Comparison of ENCODE assay signal across 8 cellular contexts in genomic region chr3:171809513-171810277, GRCh38. TPM values are rescaled to one million over a fixed set of nuclear protein-coding genes. Genes with fewer than 3 reads are reported as not detected.
DNase-seq lines count a peak whose midpoint lies in the region; ATAC-seq and TF ChIP-seq lines count a peak whose summit lies in the region.

No MANE protein-coding gene starts in this region.

- peak overlapping the region; percentile 92 for H3K27ac Mint-ChIP-seq in osteocyte (ENCODE audit: unreplicated experiment)

- H3K4me1 Mint-ChIP-seq in osteocyte (ENCODE audit: unreplicated experiment) = peaks cover 71% of the 10 kb centered on the region

- ATAC-seq in GM19452 (IDR thresholded peaks at IDR 0.05; ENCODE audit: unreplicated experiment) = peak; percentile 54
- ATAC-seq in HG03520 (IDR thresholded peaks at IDR 0.05; ENCODE audit: unreplicated experiment) = peak; percentile 60

- peak overlapping the region; percentile 76 for H3K4me3 Mint-ChIP-seq in osteocyte (ENCODE audit: unreplicated experiment)

- no peaks in the 10 kb centered on the region for H3K9me3 Mint-ChIP-seq in osteocyte (ENCODE audit: unreplicated experiment)

- peak; percentile 47 for DNase-seq in DMS114 treated with DMSO at 0.1 percent for 48 hours (lab: John Stamatoyannopoulos, UW; ENCODE audit: unreplicated experiment)
- DNase-seq in SHP77 (lab: John Stamatoyannopoulos, UW) = peak; percentile 77 to 84
- peak; percentile 37 for DNase-seq in activated naive CD4-positive, alpha-beta T cell treated with anti-CD3 and anti-CD28 coated beads, Interleukin-2, amount 50 U/mL, for 16 hours
- DNase-seq in head of caudate nucleus = peak in 41 of 42 donors; percentile 56 to 89 (median 71)
- peak; percentile 95 for DNase-seq in osteocyte (ENCODE audit: extremely low spot score, unreplicated experiment)
- DNase-seq in effector CD8-positive, alpha-beta T cell (lab: John Stamatoyannopoulos, UW) = no peak

- no peaks in the 10 kb centered on the region for H3K36me3 Mint-ChIP-seq in osteocyte (ENCODE audit: unreplicated experiment)

- H3K27me3 Mint-ChIP-seq in osteocyte (ENCODE audit: unreplicated experiment) = no peaks in the 10 kb centered on the region

- TF ChIP-seq CTCF in osteocyte (IDR thresholded peaks at IDR 0.05) = peak; percentile 14

- intact Hi-C loops in head of caudate nucleus (cut with DNase I) = no loop called here

RNA-seq across cellular contexts. Expression of gene PLD1, which starts 0.6 kb away (rescaled TPM):
- 13.9 and 15.2 TPM in 2 replicates for total RNA-seq in osteocyte

RNA-seq across cellular contexts. Expression of gene TMEM212, which starts 33.5 kb away (rescaled TPM):
- not detected in 2 replicates for total RNA-seq in osteocyte
